Comparison of ENCODE assay signal across 2 cellular contexts in genomic region chr7:171364-171904, GRCh38.
TF ChIP-seq lines count a peak whose summit lies in the region.

No MANE protein-coding gene starts in this region.

TF ChIP-seq in GM23338, 12 proteins besides CTCF, POLR2A, EP300 and RAD21:
- no peak for TF ChIP-seq ZNF331 (CRISPR knock-in tag; IDR thresholded peaks at IDR 0.05; ENCODE audit: low read depth)
- no peak for TF ChIP-seq REST (IDR thresholded peaks at IDR 0.05; ENCODE audit: unreplicated experiment)
- no peak for TF ChIP-seq CREB1 (CRISPR knock-in tag; IDR thresholded peaks at IDR 0.05; ENCODE audit: low read depth)
- no peak for TF ChIP-seq JUNB (IDR thresholded peaks at IDR 0.05; ENCODE audit: unreplicated experiment)
- TF ChIP-seq ZNF114 (CRISPR knock-in tag; IDR thresholded peaks at IDR 0.05): no peak
- no peak for TF ChIP-seq NANOG (IDR thresholded peaks at IDR 0.05; ENCODE audit: borderline replicate concordance)

TF ChIP-seq in H1, 55 proteins besides CTCF, POLR2A, EP300 and RAD21:
- no peak for TF ChIP-seq USF2 (IDR thresholded peaks at IDR 0.05; ENCODE audit: low read length)
- TF ChIP-seq POLR2AphosphoS5 (IDR thresholded peaks at IDR 0.05; ENCODE audit: low read depth, low read length): no peak
- TF ChIP-seq SIRT6 (IDR thresholded peaks at IDR 0.05; ENCODE audit: low read length): no peak
- TF ChIP-seq TAF7 (optimal IDR thresholded peaks at IDR 0.05; ENCODE audit: borderline replicate concordance, low read depth, low read length): no peak
- no peak for TF ChIP-seq KDM5A (IDR thresholded peaks at IDR 0.05; ENCODE audit: low read length)
- TF ChIP-seq ATF3 (IDR thresholded peaks at IDR 0.05; ENCODE audit: insufficient read depth, low read depth, low read length): no peak
- no peak for TF ChIP-seq SIN3A (conservative IDR thresholded peaks at IDR 0.05 in 1 of 2, IDR thresholded peaks at IDR 0.05 in 1 of 2; ENCODE audit: low read depth in 1 of 2, low read length in 2 of 2)
- TF ChIP-seq SRF (IDR thresholded peaks at IDR 0.05; ENCODE audit: low read depth, low read length): no peak
- no peak for TF ChIP-seq SP2 (IDR thresholded peaks at IDR 0.05; ENCODE audit: low read length)
TF ChIP-seq in H1: peak in this region for 0.
